15 cellular contexts compared by ENCODE assay signal in the genomic region with DNA sequence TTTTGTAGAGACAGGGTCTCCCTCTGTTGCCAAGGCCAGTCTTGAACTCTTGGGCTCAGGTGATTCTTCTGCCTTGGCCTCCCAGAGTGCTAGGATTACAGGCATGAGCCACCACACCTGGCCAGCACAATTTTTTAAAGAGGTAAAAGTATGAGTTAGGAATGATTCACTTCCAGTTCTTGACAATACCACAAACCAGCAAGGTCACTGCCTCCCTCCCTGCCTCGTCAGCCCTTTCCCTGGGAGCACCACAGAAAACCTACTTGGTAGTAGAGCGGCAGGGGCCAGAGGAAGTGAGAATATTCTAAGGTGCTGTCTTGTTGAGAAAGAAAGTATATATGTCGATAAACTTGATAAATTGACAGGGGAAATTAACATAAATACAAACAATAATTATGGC. TPM values are rescaled to one million over a fixed set of nuclear protein-coding genes. Genes with fewer than 3 reads are reported as not detected.
"Had no signal": no experiment of that assay in that cellular context is flagged by ENCODE, and none has a peak within 500 bp of the region (broad histone marks: within the 10 kb centered on the region; RNA-seq: fewer than 3 reads in every experiment).

No MANE protein-coding gene starts in this region.

- H3K27ac Mint-ChIP-seq: activated T-helper 1 cell treated with anti-CD3 and anti-CD28 coated beads, Interleukin-12 subunit alpha, Interleukin-12 subunit beta, Interleukin-2, Interleukin-4 antibody, amounts not matched to agents 30 ng/mL and 10 ng/mL and 1 ng/mL, durations not matched to agents 14 hours and 24 hours and 36 hours; natural killer cell treated with Interleukin-12 subunit alpha and Interleukin-12 subunit beta and Interleukin-15 and Interleukin-18, amount 100 ng/mL, for 72 hours; progenitor cell of endocrine pancreas had no signal

- H3K4me3 Mint-ChIP-seq: activated T-helper 1 cell treated with anti-CD3 and anti-CD28 coated beads, Interleukin-12 subunit alpha, Interleukin-12 subunit beta, Interleukin-2, Interleukin-4 antibody, amounts not matched to agents 30 ng/mL and 10 ng/mL and 1 ng/mL, durations not matched to agents 14 hours and 24 hours and 36 hours; natural killer cell treated with Interleukin-12 subunit alpha and Interleukin-12 subunit beta and Interleukin-15 and Interleukin-18, amount 100 ng/mL, for 72 hours had no signal

- ATAC-seq: activated CD4-positive, CD25-positive, alpha-beta regulatory T cell treated with anti-CD3 and anti-CD28 coated beads, Interleukin-2, amount 50 U/mL, for 24 hours; natural killer cell treated with Interleukin-12 subunit alpha and Interleukin-12 subunit beta and Interleukin-15 and Interleukin-18, amount 100 ng/mL, for 72 hours; right cardiac atrium; stimulated activated naive CD8-positive, alpha-beta T cell treated with anti-CD3 and anti-CD28 coated beads, Interleukin-15, Interleukin-2, amounts not matched to agents 100 U/mL and 50 U/mL, for 24 hours had no signal

- H3K9me3 Mint-ChIP-seq: activated T-helper 1 cell treated with anti-CD3 and anti-CD28 coated beads, Interleukin-12 subunit alpha, Interleukin-12 subunit beta, Interleukin-2, Interleukin-4 antibody, amounts not matched to agents 30 ng/mL and 10 ng/mL and 1 ng/mL, durations not matched to agents 14 hours and 24 hours and 36 hours; natural killer cell treated with Interleukin-12 subunit alpha and Interleukin-12 subunit beta and Interleukin-15 and Interleukin-18, amount 100 ng/mL, for 72 hours had no signal

- H3K36me3 Mint-ChIP-seq: natural killer cell treated with Interleukin-12 subunit alpha and Interleukin-12 subunit beta and Interleukin-15 and Interleukin-18, amount 100 ng/mL, for 72 hours had no signal

- H3K4me3 ChIP-seq: esophagus muscularis mucosa, skin epidermis, upper lobe of left lung had no signal

- DNase-seq: activated CD4-positive, alpha-beta T cell treated with anti-CD3 and anti-CD28 coated beads, Interleukin-2, amount 50 U/mL, for 1 hour; activated CD8-positive, alpha-beta memory T cell treated with anti-CD3 and anti-CD28 coated beads for 24 hours; activated naive CD4-positive, alpha-beta T cell; aorta; glutamatergic neuron; hypothalamus; right cardiac atrium; stimulated activated naive CD8-positive, alpha-beta T cell treated with anti-CD3 and anti-CD28 coated beads, Interleukin-15, Interleukin-2, amounts not matched to agents 100 U/mL and 50 U/mL, for 24 hours; upper lobe of left lung had no signal

RNA-seq across cellular contexts. Expression of gene FAM43B, which starts 25.7 kb away (rescaled TPM):
- polyA plus RNA-seq: aorta had no signal
